6 cellular contexts compared by ENCODE assay signal in genomic region chr1:57633881-57634280, GRCh38.
"Had no signal": no experiment of that assay in that cellular context is flagged by ENCODE, and none has a peak within 500 bp of the region (broad histone marks: within the 10 kb centered on the region; RNA-seq: fewer than 3 reads in every experiment).

No MANE protein-coding gene starts in this region.

- H3K4me3 ChIP-seq: GM23248, K562 had no signal

- H3K9ac ChIP-seq: GM23248 had no signal

- DNase-seq: GM23248, GOT3, H9, HCEC 1CT, IMR-90 had no signal

- H3K27ac ChIP-seq: GM23248 had no signal

- H2AFZ ChIP-seq: GM23248 had no signal

- H3K9me3 Mint-ChIP-seq: H9 had no signal

- ATAC-seq: K562 had no signal

- H3K4me3 Mint-ChIP-seq: H9 had no signal
